Comparison of ENCODE assay signal across 8 cellular contexts in the genomic region with DNA sequence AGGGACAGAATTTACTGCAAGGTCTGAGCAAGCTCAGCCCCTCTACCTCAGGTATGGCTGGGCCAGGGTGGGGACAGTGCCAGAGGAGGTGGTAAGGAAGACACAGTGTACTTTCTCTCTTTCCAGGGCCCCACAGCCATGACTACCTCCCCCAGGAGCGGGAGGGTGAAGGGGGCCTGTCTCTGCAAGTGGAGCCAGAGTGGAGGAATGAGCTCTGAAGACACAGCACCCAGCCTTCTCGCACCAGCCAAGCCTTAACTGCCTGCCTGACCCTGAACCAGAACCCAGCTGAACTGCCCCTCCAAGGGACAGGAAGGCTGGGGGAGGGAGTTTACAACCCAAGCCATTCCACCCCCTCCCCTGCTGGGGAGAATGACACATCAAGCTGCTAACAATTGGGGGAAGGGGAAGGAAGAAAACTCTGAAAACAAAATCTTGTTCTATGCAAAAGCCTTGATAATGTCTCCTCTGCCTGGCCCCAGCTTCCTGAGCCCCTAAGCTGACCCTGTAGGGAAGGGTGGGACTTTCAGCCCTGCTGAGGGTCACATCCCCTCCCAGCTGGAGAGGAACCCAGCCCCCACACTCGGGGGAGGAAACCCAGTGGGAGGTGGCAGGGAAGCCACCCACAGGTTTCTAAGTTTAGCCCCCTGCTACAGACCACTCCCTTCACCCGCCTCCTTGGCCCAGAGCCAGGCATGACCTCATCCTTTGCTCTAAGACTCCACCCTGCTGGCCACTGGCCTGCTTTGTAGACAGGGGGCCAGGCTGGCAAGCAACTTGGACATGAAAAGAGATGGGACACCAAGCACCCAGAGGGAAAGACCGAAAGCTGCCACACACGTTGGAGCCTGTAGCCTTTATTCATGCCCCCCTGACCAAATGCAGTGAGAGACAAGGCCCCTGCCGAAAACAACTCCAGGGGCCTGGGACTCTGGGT. TPM values are rescaled to one million over a fixed set of nuclear protein-coding genes. Genes with fewer than 3 reads are reported as not detected.
DNase-seq lines count a peak whose midpoint lies in the region; ATAC-seq and TF ChIP-seq lines count a peak whose summit lies in the region.

No MANE protein-coding gene starts in this region.

- TF ChIP-seq CTCF in lower lobe of right lung (IDR thresholded peaks at IDR 0.05): no peak

- H3K27me3 ChIP-seq in duodenal mucosa (ENCODE audit: control insufficient read depth in 1 of 2, insufficient read depth in 2 of 2, low read length in 2 of 2): no peaks in the 10 kb centered on the region
- H3K27me3 ChIP-seq in lower lobe of right lung (ENCODE audit: low read depth): no peaks in the 10 kb centered on the region

- DNase-seq in NCI-H510A treated with DMSO at 0.1 percent for 48 hours (lab: John Stamatoyannopoulos, UW): peak; percentile 78
- DNase-seq in activated CD4-positive, alpha-beta T cell treated with anti-CD3 and anti-CD28 coated beads, Interleukin-2, amount 50 U/mL, for 48 hours: peak; percentile 72 to 79
- peak; percentile 93 for DNase-seq in lower lobe of right lung
- DNase-seq in stimulated activated CD8-positive, alpha-beta memory T cell treated with anti-CD3 and anti-CD28 coated beads, Interleukin-15, amount 100 ng/mL, for 1 hour (ENCODE audit: low read depth): peak; percentile 40

- peaks cover 60 to 70% of the 10 kb centered on the region in 2 donors for H3K4me1 ChIP-seq in duodenal mucosa (ENCODE audit: control insufficient read depth in 1 of 2, insufficient read depth in 2 of 2, low read length in 2 of 2)
- peaks cover 73% of the 10 kb centered on the region for H3K4me1 ChIP-seq in lower lobe of right lung

- peak; percentile 43 for ATAC-seq in GM18498 (IDR thresholded peaks at IDR 0.05; ENCODE audit: unreplicated experiment)
- peak; percentile 39 for ATAC-seq in HG03175 (IDR thresholded peaks at IDR 0.05; ENCODE audit: unreplicated experiment)
- peak; percentile 72 to 77 for ATAC-seq in lower lobe of right lung
- no peak for ATAC-seq in GM19328 (IDR thresholded peaks at IDR 0.05; ENCODE audit: unreplicated experiment)

- H3K9ac ChIP-seq in duodenal mucosa (ENCODE audit: low read depth in 1 of 2, low read length in 2 of 2): peak overlapping the region; percentile 27 to 54

- H3K36me3 ChIP-seq in duodenal mucosa (ENCODE audit: control insufficient read depth in 1 of 2, insufficient read depth in 2 of 2, low read length in 2 of 2): peaks cover 22 to 43% of the 10 kb centered on the region in 2 donors
- H3K36me3 ChIP-seq in lower lobe of right lung: peaks cover 78% of the 10 kb centered on the region

- H3K27ac ChIP-seq in duodenal mucosa (ENCODE audit: low read depth, low read length) (peak overlapping the region; percentile 85), lower lobe of right lung (peak overlapping the region; percentile 84)

- H3K4me3 ChIP-seq in duodenal mucosa (ENCODE audit: low read depth in 1 of 2, low read length in 2 of 2) (no peak overlapping the region), lower lobe of right lung (no peak overlapping the region)

- H3K9me3 ChIP-seq in duodenal mucosa (ENCODE audit: control insufficient read depth in 1 of 2, low read length in 2 of 2): no peaks in the 10 kb centered on the region
- no peaks in the 10 kb centered on the region for H3K9me3 ChIP-seq in lower lobe of right lung

- intact Hi-C loops in lower lobe of right lung (cut with DNase I): no loop called here

RNA-seq across cellular contexts. Expression of a gene that starts 6.4 kb away (rescaled TPM):
- total RNA-seq in lower lobe of right lung: 126 TPM

RNA-seq across cellular contexts. Expression of a gene that starts 14.6 kb away (rescaled TPM):
- total RNA-seq in lower lobe of right lung: 0.30 TPM

RNA-seq across cellular contexts. Expression of a gene that starts 26.1 kb away (rescaled TPM):
- total RNA-seq in lower lobe of right lung: 72.3 TPM

Comparison
In these comparisons a context has a peak if more than half of its experiments do, and no peak if none do; other contexts are left out.
1. DNase-seq: peak in every context shown above with its lines; median percentile 93 in lower lobe of right lung; 78 in NCI-H510A treated with DMSO at 0.1 percent for 48 hours; 76 in activated CD4-positive, alpha-beta T cell treated with anti-CD3 and anti-CD28 coated beads, Interleukin-2, amount 50 U/mL, for 48 hours; 40 in stimulated activated CD8-positive, alpha-beta memory T cell treated with anti-CD3 and anti-CD28 coated beads, Interleukin-15, amount 100 ng/mL, for 1 hour.